Comparison of ENCODE assay signal across 17 cellular contexts in the genomic region with DNA sequence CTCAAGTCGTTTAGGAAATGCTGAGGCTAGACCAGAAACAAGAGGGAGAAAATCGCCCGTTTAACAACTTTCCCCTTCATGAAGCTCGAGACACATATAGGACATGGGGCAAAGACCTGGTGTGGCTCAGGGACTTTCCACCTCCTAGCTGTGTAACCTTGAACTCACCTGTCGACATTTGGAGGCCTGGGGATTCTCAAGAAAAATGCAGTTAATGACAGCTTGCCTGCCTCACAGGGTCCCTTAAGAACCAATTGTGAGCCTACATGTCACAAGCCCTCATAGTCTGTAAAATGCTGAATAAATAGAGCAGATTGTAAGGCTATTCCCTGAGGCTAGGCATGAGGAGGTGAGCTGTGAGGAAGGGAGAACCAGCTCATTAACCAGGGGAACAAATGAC. TPM values are rescaled to one million over a fixed set of nuclear protein-coding genes. Genes with fewer than 3 reads are reported as not detected.
DNase-seq lines count a peak whose midpoint lies in the region; ATAC-seq and TF ChIP-seq lines count a peak whose summit lies in the region.
"Had no signal": no experiment of that assay in that cellular context is flagged by ENCODE, and none has a peak within 500 bp of the region (broad histone marks: within the 10 kb centered on the region; RNA-seq: fewer than 3 reads in every experiment).

No MANE protein-coding gene starts in this region.

- no peak overlapping the region for H3K27ac ChIP-seq in SK-N-SH (ENCODE audit: low read depth in 2 of 2, low read length in 1 of 2)
- H3K27ac ChIP-seq: heart right ventricle had no signal

- no peak overlapping the region for H3K4me2 ChIP-seq in SK-N-SH

- no peaks in the 10 kb centered on the region for H3K27me3 ChIP-seq in SK-N-SH (ENCODE audit: insufficient read depth)
- H3K27me3 ChIP-seq: heart right ventricle had no signal

- POLR2A ChIA-PET in SK-N-SH (lab: Yijun Ruan, JAX) = no interaction called here

- CTCF ChIA-PET in SK-N-SH (lab: Yijun Ruan, JAX) = interaction anchor here (1.1 kb wide), 1 partner anchor 467 kb away, joined by 4 read pairs; no protein-coding TSS in a partner anchor

- no peaks in the 10 kb centered on the region for H3K9me2 ChIP-seq in SK-N-SH

- H2AFZ ChIP-seq in SK-N-SH (ENCODE audit: low read depth) = no peak overlapping the region

- no peak for DNase-seq in mucosa of descending colon
- DNase-seq in NCI-H510A treated with DMSO at 0.1 percent for 48 hours (lab: John Stamatoyannopoulos, UW) = no peak
- DNase-seq in SK-N-SH = no peak
- DNase-seq: activated CD4-positive, CD25-positive, alpha-beta regulatory T cell; central memory CD4-positive, alpha-beta T cell; heart right ventricle; KG1; NCI-H2081 treated with DMSO at 0.1 percent for 48 hours; stimulated activated CD4-positive, alpha-beta T cell treated with anti-CD3 and anti-CD28 coated beads, Interleukin-4, amount 100 ng/mL, for 4 hours; stimulated activated naive CD8-positive, alpha-beta T cell treated with anti-CD3 and anti-CD28 coated beads, Interleukin-15, Interleukin-2, amounts not matched to agents 100 U/mL and 50 U/mL, for 24 hours had no signal

- H3K79me2 ChIP-seq in SK-N-SH (ENCODE audit: insufficient read depth) = no peaks in the 10 kb centered on the region

- TF ChIP-seq CTCF in mucosa of descending colon (IDR thresholded peaks at IDR 0.05) (no peak), SK-N-SH (IDR thresholded peaks at IDR 0.05) (no peak)

- no peak for TF ChIP-seq RAD21 in SK-N-SH (IDR thresholded peaks at IDR 0.05; ENCODE audit: low read length)

- intact Hi-C loops in mucosa of descending colon (cut with DNase I, micrococcal nuclease) = no loop called here

- TF ChIP-seq EP300 in SK-N-SH (IDR thresholded peaks at IDR 0.05; ENCODE audit: borderline replicate concordance in 1 of 2, low read depth in 1 of 2, low read length in 1 of 2) = no peak

- H3K9ac ChIP-seq in SK-N-SH = no peak overlapping the region

- H4K20me1 ChIP-seq in SK-N-SH (ENCODE audit: insufficient read depth) = no peaks in the 10 kb centered on the region

- WGBS in SK-N-SH (ENCODE audit: low lambda C conversion rate) = 66% methylated on average over 5 of the region's 5 CpGs

- ATAC-seq in GM18499 (IDR thresholded peaks at IDR 0.05; ENCODE audit: insufficient read depth, unreplicated experiment) (peak; percentile 26), GM21360 (IDR thresholded peaks at IDR 0.05; ENCODE audit: unreplicated experiment) (peak; percentile 45), HG03175 (IDR thresholded peaks at IDR 0.05; ENCODE audit: unreplicated experiment) (peak; percentile 40), mucosa of descending colon (peak; percentile 23), GM21619 (IDR thresholded peaks at IDR 0.05; ENCODE audit: unreplicated experiment) (no peak), GM21528 (IDR thresholded peaks at IDR 0.05; ENCODE audit: low FRiP score, unreplicated experiment) (no peak)
- ATAC-seq: activated naive CD4-positive, alpha-beta T cell treated with anti-CD3 and anti-CD28 coated beads, Interleukin-2, amount 50 U/mL, for 72 hours; heart right ventricle; stimulated activated naive CD8-positive, alpha-beta T cell treated with anti-CD3 and anti-CD28 coated beads, Interleukin-15, Interleukin-2, amounts not matched to agents 100 U/mL and 50 U/mL, for 24 hours had no signal

- no peak overlapping the region for H3K4me3 ChIP-seq in mucosa of descending colon
- no peak overlapping the region for H3K4me3 ChIP-seq in SK-N-SH (ENCODE audit: low read depth in 2 of 2, low read length in 1 of 2)
- H3K4me3 ChIP-seq: heart right ventricle had no signal

- H3K36me3 ChIP-seq in mucosa of descending colon (ENCODE audit: low read depth) (no peaks in the 10 kb centered on the region), SK-N-SH (replicated peaks in 1 of 2; ENCODE audit: control insufficient read depth in 1 of 2, insufficient read depth in 2 of 2, low read length in 1 of 2) (no peaks in the 10 kb centered on the region)
- H3K36me3 ChIP-seq: heart right ventricle had no signal

- H3K4me1 ChIP-seq in mucosa of descending colon (ENCODE audit: low read depth) (no peaks in the 10 kb centered on the region), SK-N-SH (ENCODE audit: control insufficient read depth in 1 of 2, insufficient read depth in 2 of 2, low read depth in 1 of 2, low read length in 1 of 2) (peaks cover 0 to 9% of the 10 kb centered on the region in 2 experiments; a peak in 1 of 4 replicates)

- H3K9me3 ChIP-seq in mucosa of descending colon (no peaks in the 10 kb centered on the region), SK-N-SH (no peaks in the 10 kb centered on the region)
- H3K9me3 ChIP-seq: heart right ventricle had no signal

- H3F3A ChIP-seq in SK-N-SH (replicated peaks; ENCODE audit: insufficient read depth) = no peaks in the 10 kb centered on the region

TF ChIP-seq in SK-N-SH, 30 proteins besides CTCF, POLR2A, EP300 and RAD21:
- TF ChIP-seq SIN3A (IDR thresholded peaks at IDR 0.05; ENCODE audit: borderline replicate concordance, low read depth, low read length) = no peak
- no peak for TF ChIP-seq POLR2AphosphoS5 (IDR thresholded peaks at IDR 0.05; ENCODE audit: low read depth, low read length)
- no peak for TF ChIP-seq TCF12 (IDR thresholded peaks at IDR 0.05)
- TF ChIP-seq TEAD4 (IDR thresholded peaks at IDR 0.05; ENCODE audit: borderline replicate concordance, insufficient read depth) = no peak
- TF ChIP-seq, protein P1, sequence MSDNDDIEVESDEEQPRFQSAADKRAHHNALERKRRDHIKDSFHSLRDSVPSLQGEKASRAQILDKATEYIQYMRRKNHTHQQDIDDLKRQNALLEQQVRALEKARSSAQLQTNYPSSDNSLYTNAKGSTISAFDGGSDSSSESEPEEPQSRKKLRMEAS (IDR thresholded peaks at IDR 0.05; ENCODE audit: low read depth) = no peak
- no peak for TF ChIP-seq RFX5 (IDR thresholded peaks at IDR 0.05; ENCODE audit: low read length)
- TF ChIP-seq SMC3 (IDR thresholded peaks at IDR 0.05; ENCODE audit: low read depth, low read length) = no peak
- TF ChIP-seq, protein P2, sequence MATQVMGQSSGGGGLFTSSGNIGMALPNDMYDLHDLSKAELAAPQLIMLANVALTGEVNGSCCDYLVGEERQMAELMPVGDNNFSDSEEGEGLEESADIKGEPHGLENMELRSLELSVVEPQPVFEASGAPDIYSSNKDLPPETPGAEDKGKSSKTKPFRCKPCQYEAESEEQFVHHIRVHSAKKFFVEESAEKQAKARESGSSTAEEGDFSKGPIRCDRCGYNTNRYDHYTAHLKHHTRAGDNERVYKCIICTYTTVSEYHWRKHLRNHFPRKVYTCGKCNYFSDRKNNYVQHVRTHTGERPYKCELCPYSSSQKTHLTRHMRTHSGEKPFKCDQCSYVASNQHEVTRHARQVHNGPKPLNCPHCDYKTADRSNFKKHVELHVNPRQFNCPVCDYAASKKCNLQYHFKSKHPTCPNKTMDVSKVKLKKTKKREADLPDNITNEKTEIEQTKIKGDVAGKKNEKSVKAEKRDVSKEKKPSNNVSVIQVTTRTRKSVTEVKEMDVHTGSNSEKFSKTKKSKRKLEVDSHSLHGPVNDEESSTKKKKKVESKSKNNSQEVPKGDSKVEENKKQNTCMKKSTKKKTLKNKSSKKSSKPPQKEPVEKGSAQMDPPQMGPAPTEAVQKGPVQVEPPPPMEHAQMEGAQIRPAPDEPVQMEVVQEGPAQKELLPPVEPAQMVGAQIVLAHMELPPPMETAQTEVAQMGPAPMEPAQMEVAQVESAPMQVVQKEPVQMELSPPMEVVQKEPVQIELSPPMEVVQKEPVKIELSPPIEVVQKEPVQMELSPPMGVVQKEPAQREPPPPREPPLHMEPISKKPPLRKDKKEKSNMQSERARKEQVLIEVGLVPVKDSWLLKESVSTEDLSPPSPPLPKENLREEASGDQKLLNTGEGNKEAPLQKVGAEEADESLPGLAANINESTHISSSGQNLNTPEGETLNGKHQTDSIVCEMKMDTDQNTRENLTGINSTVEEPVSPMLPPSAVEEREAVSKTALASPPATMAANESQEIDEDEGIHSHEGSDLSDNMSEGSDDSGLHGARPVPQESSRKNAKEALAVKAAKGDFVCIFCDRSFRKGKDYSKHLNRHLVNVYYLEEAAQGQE (IDR thresholded peaks at IDR 0.05; ENCODE audit: low read depth, low read length) = no peak
- TF ChIP-seq YY1 (IDR thresholded peaks at IDR 0.05; ENCODE audit: low read depth) = no peak
- TF ChIP-seq, protein P3, sequence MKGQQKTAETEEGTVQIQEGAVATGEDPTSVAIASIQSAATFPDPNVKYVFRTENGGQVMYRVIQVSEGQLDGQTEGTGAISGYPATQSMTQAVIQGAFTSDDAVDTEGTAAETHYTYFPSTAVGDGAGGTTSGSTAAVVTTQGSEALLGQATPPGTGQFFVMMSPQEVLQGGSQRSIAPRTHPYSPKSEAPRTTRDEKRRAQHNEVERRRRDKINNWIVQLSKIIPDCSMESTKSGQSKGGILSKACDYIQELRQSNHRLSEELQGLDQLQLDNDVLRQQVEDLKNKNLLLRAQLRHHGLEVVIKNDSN (IDR thresholded peaks at IDR 0.05; ENCODE audit: borderline replicate concordance, low read depth) = no peak
- TF ChIP-seq GATA2 (CRISPR knock-in tag; IDR thresholded peaks at IDR 0.05) = no peak
- TF ChIP-seq FOXJ3 (CRISPR knock-in tag; IDR thresholded peaks at IDR 0.05) = no peak
- no peak for TF ChIP-seq NRF1 (IDR thresholded peaks at IDR 0.05; ENCODE audit: low read depth, low read length)
- TF ChIP-seq JUND (IDR thresholded peaks at IDR 0.05) = no peak
- TF ChIP-seq TAF1 (IDR thresholded peaks at IDR 0.05; ENCODE audit: borderline replicate concordance, low read depth, low read length) = no peak
- no peak for TF ChIP-seq CHD2 (IDR thresholded peaks at IDR 0.05; ENCODE audit: low read length, partially characterized antibody)
- TF ChIP-seq RCOR1 (IDR thresholded peaks at IDR 0.05; ENCODE audit: low read length) = no peak

RNA-seq across cellular contexts. Expression of gene MGME1, which starts 35.1 kb away (rescaled TPM):
- total RNA-seq in mucosa of descending colon = 10 to 100 TPM; 10.9 to 25.9 (median 22.3) TPM
- 7.9 and 10.2 TPM in 2 replicates for polyA plus RNA-seq in SK-N-SH (2012; rRNA removed)
- 9.4 and 9.5 TPM in 2 replicates for polyA plus RNA-seq in SK-N-SH (2012; cell fraction: cytosol; rRNA removed)
- polyA plus RNA-seq in SK-N-SH (2012; cell fraction: nucleus; rRNA removed) = 10.4 and 14.2 TPM in 2 replicates

RNA-seq across cellular contexts. Expression of gene SNX5, which starts 35.3 kb away (rescaled TPM):
- 100 to 1,000 TPM in 2 of 3 donors, 10 to 100 TPM in 1; 70.3 to 117 (median 105) TPM for total RNA-seq in mucosa of descending colon
- 69.2 and 76.2 TPM in 2 replicates for polyA plus RNA-seq in SK-N-SH (2012; rRNA removed)
- 54.8 and 71.2 TPM in 2 replicates for polyA plus RNA-seq in SK-N-SH (2012; cell fraction: cytosol; rRNA removed)
- 141 and 175 TPM in 2 replicates for polyA plus RNA-seq in SK-N-SH (2012; cell fraction: nucleus; rRNA removed)

RNA-seq across cellular contexts. Expression of gene OVOL2, which starts 53.8 kb away (rescaled TPM):
- 10 to 100 TPM; 11.5 to 36.3 (median 15.2) TPM for total RNA-seq in mucosa of descending colon
- polyA plus RNA-seq in SK-N-SH (2012; rRNA removed) = not detected in 2 replicates
- not detected in 2 replicates for polyA plus RNA-seq in SK-N-SH (2012; cell fraction: cytosol; rRNA removed)
- polyA plus RNA-seq in SK-N-SH (2012; cell fraction: nucleus; rRNA removed) = not detected in 2 replicates
- total RNA-seq: activated naive CD4-positive, alpha-beta T cell treated with anti-CD3 and anti-CD28 coated beads, Interleukin-2, amount 50 U/mL, for 72 hours; heart right ventricle; myocyte had no signal
- polyA plus RNA-seq: heart right ventricle had no signal

Comparison
In these comparisons a context has a peak if more than half of its experiments do, and no peak if none do; other contexts are left out.
1. ATAC-seq: peak in GM18499 (single experiment), GM21360 (single experiment), HG03175 (single experiment) and mucosa of descending colon (single experiment); none in GM21619 (single experiment) and GM21528 (single experiment).